In genomic region chr3:105866656-105867653, GRCh38 we compare ENCODE assay signal across 8 cellular contexts. TPM values are rescaled to one million over a fixed set of nuclear protein-coding genes. Genes with fewer than 3 reads are reported as not detected.
DNase-seq lines count a peak whose midpoint lies in the region; ATAC-seq and TF ChIP-seq lines count a peak whose summit lies in the region.

No MANE protein-coding gene starts in this region.

- TF ChIP-seq EP300 in ovary (IDR thresholded peaks at IDR 0.05), result no peak

- peaks cover 48 to 59% (median 49%) of the 10 kb centered on the region in 3 donors for H3K4me1 Mint-ChIP-seq in T-cell

- peak overlapping the region; percentile 88 to 98 (median 93) for H3K4me3 Mint-ChIP-seq in T-cell

- no peaks in the 10 kb centered on the region for H3K27me3 ChIP-seq in ovary

- WGBS in ovary, 3 donors, result 13 to 33% (median 24%) methylated on average over 9 of the region's 9 CpGs

- peaks cover 22% of the 10 kb centered on the region for H3K36me3 Mint-ChIP-seq in T-cell

- TF ChIP-seq POLR2A in erythroblast (IDR thresholded peaks at IDR 0.05; ENCODE audit: low read length), result no peak
- no peak for TF ChIP-seq POLR2A in ovary (IDR thresholded peaks at IDR 0.05)

- H3K36me3 ChIP-seq in ovary, result no peaks in the 10 kb centered on the region

- DNase-seq in AG10803 (ENCODE audit: low read depth), result peak; percentile 63
- peak in 2 of 34 experiments; percentile 14 for DNase-seq in T-cell
- DNase-seq in erythroblast (lab: John Stamatoyannopoulos, UW), result peak; percentile 35 to 57
- DNase-seq in ovary, result peak in 1 of 5 donors; percentile 36
- DNase-seq in dedifferentiated amniotic fluid mesenchymal stem cell (ENCODE audit: extremely low spot score), result no peak
- no peak for DNase-seq in T1000 (lab: John Stamatoyannopoulos, UW)

- peak overlapping the region; percentile 96 for H3K27ac Mint-ChIP-seq in T-cell

- no peak overlapping the region for H3K27ac ChIP-seq in ovary

- no peaks in the 10 kb centered on the region for H3K9me3 ChIP-seq in ovary

- ATAC-seq in GM18858 (IDR thresholded peaks at IDR 0.05; ENCODE audit: unreplicated experiment) (peak; percentile 31), HG03045 (IDR thresholded peaks at IDR 0.05; ENCODE audit: unreplicated experiment) (peak; percentile 19), T-cell (replicated peaks in 1 of 4) (no peak)

- intact Hi-C loops in ovary (cut with DNase I), result no loop called here

- no peaks in the 10 kb centered on the region for H3K27me3 Mint-ChIP-seq in T-cell

- TF ChIP-seq CTCF in AG10803 (conservative IDR thresholded peaks at IDR 0.05; ENCODE audit: low read length) (no peak), ovary (IDR thresholded peaks at IDR 0.05) (no peak)

- CTCF ChIA-PET in T-cell (lab: Charles Lee), result interaction anchor here in 1 of 2 donors (1.5 kb wide), 1 partner anchor 178 kb away, joined by 3 read pairs; no protein-coding TSS in a partner anchor

- H3K4me3 ChIP-seq in AG10803 (ENCODE audit: low read length), result peak overlapping the region; percentile 89
- peak overlapping the region; percentile 92 for H3K4me3 ChIP-seq in ovary

- no peaks in the 10 kb centered on the region for H3K9me3 Mint-ChIP-seq in T-cell

- peaks cover 7% of the 10 kb centered on the region for H3K4me1 ChIP-seq in ovary (ENCODE audit: insufficient read depth)

- POLR2A ChIA-PET in T-cell (lab: Charles Lee), result interaction anchor here (0.5 to 1.5 kb wide), 14 partner anchors 9 to 547 kb away, joined by 3 to 8 read pairs (median 3); no protein-coding TSS in a partner anchor

RNA-seq across cellular contexts. Expression of gene CBLB, which starts 1.9 kb away (rescaled TPM):
- total RNA-seq in T-cell (100 to 1,000 TPM in 2 of 5 donors, 10 to 100 TPM in 3; 81.3 to 120 (median 99.6) TPM), ovary (100 to 1,000 TPM in 1 of 7 donors, 10 to 100 TPM in 6; 30.6 to 133 (median 40.5) TPM)
- polyA plus RNA-seq in ovary, result 10 to 100 TPM; 14.8 to 51.8 TPM

Comparison
In these comparisons a context has a peak if more than half of its experiments do, and no peak if none do; other contexts are left out.
1. DNase-seq: peak in AG10803 (single experiment) and erythroblast (2 of 2); none in dedifferentiated amniotic fluid mesenchymal stem cell (single experiment) and T1000 (single experiment).
2. ATAC-seq: peak in GM18858 (single experiment) and HG03045 (single experiment); none in T-cell (0 of 4).